Comparison of ENCODE assay signal across 17 cellular contexts in the genomic region with DNA sequence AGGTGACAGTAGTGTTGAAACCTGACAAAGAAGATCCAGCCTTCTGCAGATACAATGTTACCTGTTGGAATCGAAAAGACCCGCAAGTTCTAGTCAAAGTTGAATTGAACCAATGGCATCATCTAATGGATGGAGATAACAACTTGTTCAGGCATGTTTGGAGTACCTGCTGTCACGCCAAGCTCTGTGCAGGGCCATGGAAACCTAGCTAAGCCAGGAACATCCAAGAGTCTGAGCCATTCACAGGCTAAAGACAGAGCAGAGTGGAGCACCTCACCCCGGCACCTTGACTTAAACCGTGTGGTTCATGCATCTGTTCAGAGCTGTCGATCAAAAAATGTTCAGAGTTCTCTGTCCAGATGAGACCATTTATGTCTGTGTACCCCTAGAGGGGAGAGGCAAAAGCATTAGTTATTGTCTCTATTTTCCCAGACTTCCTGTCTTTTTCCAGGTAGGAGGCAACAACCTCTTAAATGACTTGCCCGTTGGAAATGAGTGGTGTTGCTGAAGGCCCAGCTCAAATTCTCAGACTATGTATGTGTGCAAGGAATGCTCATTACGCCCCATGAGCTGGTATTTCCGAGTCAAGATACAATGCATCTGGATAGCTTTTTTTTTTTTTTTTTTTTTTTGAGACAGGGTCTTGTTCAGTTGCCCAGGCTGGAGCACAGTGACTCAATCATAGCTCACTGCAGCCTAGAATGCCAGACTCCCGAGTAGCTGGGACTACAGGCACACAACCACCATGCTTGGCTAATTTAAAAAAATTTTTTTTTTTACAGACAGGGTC. TPM values are rescaled to one million over a fixed set of nuclear protein-coding genes. Genes with fewer than 3 reads are reported as not detected.
DNase-seq lines count a peak whose midpoint lies in the region; TF ChIP-seq lines count a peak whose summit lies in the region.
"Had no signal": no experiment of that assay in that cellular context is flagged by ENCODE, and none has a peak within 500 bp of the region (broad histone marks: within the 10 kb centered on the region; RNA-seq: fewer than 3 reads in every experiment).

No MANE protein-coding gene starts in this region.

- peaks cover 7% of the 10 kb centered on the region for H3K36me3 Mint-ChIP-seq in HFFc6 (ENCODE audit: low read depth)
- no peaks in the 10 kb centered on the region for H3K36me3 Mint-ChIP-seq in activated CD4-positive, alpha-beta memory T cell treated with anti-CD3 and anti-CD28 coated beads for 36 hours

- H3K27me3 ChIP-seq in transverse colon = peaks cover 5% of the 10 kb centered on the region
- H3K27me3 ChIP-seq: body of pancreas, colonic mucosa, upper lobe of left lung had no signal

- intact Hi-C loops in cardiac septum (cut with DNase I) = no loop called here
- intact Hi-C loops in activated CD4-positive, alpha-beta memory T cell treated with anti-CD3 and anti-CD28 coated beads for 36 hours (cut with micrococcal nuclease) = no loop called here
- intact Hi-C loops in transverse colon (cut with DNase I; ENCODE audit: low total_unique reads) = no loop called here

- no peak for TF ChIP-seq POLR2A in transverse colon (IDR thresholded peaks at IDR 0.05)

- no peaks in the 10 kb centered on the region for H3K36me3 ChIP-seq in transverse colon
- H3K36me3 ChIP-seq: colonic mucosa, upper lobe of left lung had no signal

- DNase-seq in AG08395 (ENCODE audit: low spot score) (peak; percentile 78), HFFc6 (peak; percentile 82), astrocyte of the hippocampus (ENCODE audit: low read depth, low spot score) (peak; percentile 63), iris pigment epithelial cell (ENCODE audit: low read depth) (peak; percentile 2), cardiac septum (ENCODE audit: low spot score) (no peak), NCI-H187 (lab: John Stamatoyannopoulos, UW) (no peak), transverse colon (no peak)
- no peak for DNase-seq in activated CD4-positive, alpha-beta memory T cell treated with anti-CD3 and anti-CD28 coated beads for 36 hours
- DNase-seq: activated naive CD4-positive, alpha-beta T cell; activated T-cell treated with anti-CD3 and anti-CD28 coated beads for 4 hours; body of pancreas; colonic mucosa; NCI-H1417 treated with DMSO at 0.1 percent for 48 hours; stimulated activated CD4-positive, alpha-beta T cell treated with anti-CD3 and anti-CD28 coated beads, Interleukin-15, amount 100 ng/mL, for 24 hours; stimulated activated naive CD4-positive, alpha-beta T cell; SW 1271; upper lobe of left lung had no signal

- H3K27ac ChIP-seq in transverse colon = no peak overlapping the region
- H3K27ac ChIP-seq: body of pancreas, colonic mucosa, upper lobe of left lung had no signal

- TF ChIP-seq CTCF in HFFc6 (IDR thresholded peaks at IDR 0.05) (no peak), transverse colon (IDR thresholded peaks at IDR 0.05) (no peak)

- TF ChIP-seq EP300 in transverse colon (IDR thresholded peaks at IDR 0.05; ENCODE audit: low read depth) = no peak

- no peak overlapping the region for H3K4me3 ChIP-seq in transverse colon
- H3K4me3 ChIP-seq: body of pancreas, colonic mucosa, upper lobe of left lung had no signal

- H3K4me1 ChIP-seq in transverse colon = no peaks in the 10 kb centered on the region
- H3K4me1 ChIP-seq: body of pancreas, colonic mucosa, upper lobe of left lung had no signal

- H3K27me3 Mint-ChIP-seq in HFFc6 (ENCODE audit: insufficient read depth) = peaks cover 2% of the 10 kb centered on the region
- peaks cover 19% of the 10 kb centered on the region for H3K27me3 Mint-ChIP-seq in activated CD4-positive, alpha-beta memory T cell treated with anti-CD3 and anti-CD28 coated beads for 36 hours

- no peaks in the 10 kb centered on the region for H3K9me3 ChIP-seq in transverse colon
- H3K9me3 ChIP-seq: body of pancreas, colonic mucosa, upper lobe of left lung had no signal

- CTCF ChIA-PET in activated CD4-positive, alpha-beta memory T cell treated with anti-CD3 and anti-CD28 coated beads for 36 hours (lab: Charles Lee) = no interaction called here

- H3K27ac Mint-ChIP-seq in HFFc6 = peak overlapping the region; percentile 77
- H3K27ac Mint-ChIP-seq in activated CD4-positive, alpha-beta memory T cell treated with anti-CD3 and anti-CD28 coated beads for 36 hours = no peak overlapping the region

- H3K9me3 Mint-ChIP-seq in HFFc6 = peaks cover 7% of the 10 kb centered on the region
- H3K9me3 Mint-ChIP-seq in activated CD4-positive, alpha-beta memory T cell treated with anti-CD3 and anti-CD28 coated beads for 36 hours = no peaks in the 10 kb centered on the region

- in situ Hi-C loops in transverse colon (cut with MboI; ENCODE audit: low pct_ligation_motif_present in 1 of 4, low pct_unique_long_range_greater_than_20kb in 1 of 4, low sequenced_read_pairs in 3 of 4) = no loop called here

- H3K4me3 Mint-ChIP-seq in HFFc6 = peak overlapping the region; percentile 16; the same call in 1 of the 2 replicates
- no peak overlapping the region for H3K4me3 Mint-ChIP-seq in activated CD4-positive, alpha-beta memory T cell treated with anti-CD3 and anti-CD28 coated beads for 36 hours

- POLR2A ChIA-PET in activated CD4-positive, alpha-beta memory T cell treated with anti-CD3 and anti-CD28 coated beads for 36 hours (lab: Charles Lee) = interaction anchor here (0.8 kb wide), 1 partner anchor 26 kb away, joined by 3 read pairs; no protein-coding TSS in a partner anchor

- WGBS in transverse colon (ENCODE audit: low coverage in 1 of 2), 2 donors = 63 to 92% methylated on average over 1 to 10 of the region's 10 CpGs

- H3K4me1 Mint-ChIP-seq in HFFc6 (ENCODE audit: low read depth) = peaks cover 95% of the 10 kb centered on the region
- H3K4me1 Mint-ChIP-seq in activated CD4-positive, alpha-beta memory T cell treated with anti-CD3 and anti-CD28 coated beads for 36 hours (ENCODE audit: low read depth) = no peaks in the 10 kb centered on the region

RNA-seq across cellular contexts. Expression of gene XYLT1, which starts 44.9 kb away (rescaled TPM):
- 10 to 100 TPM; 22.0 to 51.1 (median 27.5) TPM for total RNA-seq in HFFc6 (2021; fragmentation: NEBNext Ultra II Directional; extraction: Animal tissue kit (Norgen Biotek cat#: 25700))
- total RNA-seq in cardiac septum (2.9 TPM), transverse colon (10 to 100 TPM; 22.3 to 44.6 (median 39.4) TPM)
- 1 to 10 TPM; 6.2 to 6.8 TPM for total RNA-seq in activated CD4-positive, alpha-beta memory T cell treated with anti-CD3 and anti-CD28 coated beads for 36 hours

Comparison
In these comparisons a context has a peak if more than half of its experiments do, and no peak if none do; other contexts are left out.
1. DNase-seq: peak in AG08395 (single experiment), HFFc6 (single experiment), astrocyte of the hippocampus (single experiment) and iris pigment epithelial cell (single experiment); none in cardiac septum (single experiment), activated CD4-positive, alpha-beta memory T cell treated with anti-CD3 and anti-CD28 coated beads for 36 hours (single experiment), NCI-H187 (0 of 2) and transverse colon (single experiment).